ENCODE assay signal across 22 cellular contexts in genomic region chr12:85559127-85559526, GRCh38.
"Had no signal": no experiment of that assay in that cellular context is flagged by ENCODE, and none has a peak within 500 bp of the region (broad histone marks: within the 10 kb centered on the region; RNA-seq: fewer than 3 reads in every experiment).

No MANE protein-coding gene starts in this region.

- H3K27me3 ChIP-seq: gastrocnemius medialis, heart right ventricle, right lobe of liver, spleen, testis, tibial nerve, upper lobe of right lung, vagina had no signal

- H3K9me3 ChIP-seq: gastrocnemius medialis, heart right ventricle, psoas muscle, right lobe of liver, spleen, testis, tibial nerve, upper lobe of right lung, vagina had no signal

- H3K36me3 ChIP-seq: gastrocnemius medialis, heart right ventricle, right lobe of liver, spleen, tibial nerve, upper lobe of right lung, vagina had no signal

- H3K9me3 Mint-ChIP-seq: naive B cell; nephron; stimulated activated memory B cell treated with anti-CD40 and anti-IgM and Interleukin-4, amounts not matched to agents 10 μg/mL and 1 μg/mL and 100 μg/mL, for 72 hours; stimulated activated naive CD8-positive, alpha-beta T cell treated with anti-CD3 and anti-CD28 coated beads, Interleukin-15, Interleukin-2, amounts not matched to agents 100 ng/mL and 50 ng/mL, for 24 hours had no signal

- H3K4me3 ChIP-seq: dorsolateral prefrontal cortex, gastrocnemius medialis, heart right ventricle, psoas muscle, right lobe of liver, spleen, testis, tibial nerve, upper lobe of right lung, vagina had no signal

- DNase-seq: dorsolateral prefrontal cortex; effector CD8-positive, alpha-beta T cell; gastrocnemius medialis; heart right ventricle; hypothalamus; kidney glomerular epithelial cell; mesendoderm; naive B cell; psoas muscle; retina; right lobe of liver; spleen; stimulated activated CD4-positive, alpha-beta T cell treated with anti-CD3 and anti-CD28 coated beads, Interleukin-15, amount 100 ng/mL, for 24 hours; stimulated activated CD4-positive, alpha-beta T cell treated with anti-CD3 and anti-CD28 coated beads, Interleukin-1b, Interleukin-23, amount 100 ng/mL, for 48 hours; stimulated activated CD4-positive, alpha-beta T cell treated with anti-CD3 and anti-CD28 coated beads, Interleukin-4, amount 100 ng/mL, for 24 hours; testis; upper lobe of right lung had no signal

- ATAC-seq: gastrocnemius medialis; heart right ventricle; psoas muscle; stimulated activated memory B cell treated with anti-CD40 and anti-IgM and Interleukin-4, amounts not matched to agents 10 μg/mL and 1 μg/mL and 100 μg/mL, for 72 hours; upper lobe of right lung had no signal

- H3K27ac Mint-ChIP-seq: naive B cell; nephron; stimulated activated memory B cell treated with anti-CD40 and anti-IgM and Interleukin-4, amounts not matched to agents 10 μg/mL and 1 μg/mL and 100 μg/mL, for 72 hours; stimulated activated naive CD8-positive, alpha-beta T cell treated with anti-CD3 and anti-CD28 coated beads, Interleukin-15, Interleukin-2, amounts not matched to agents 100 ng/mL and 50 ng/mL, for 24 hours had no signal

- H3K4me3 Mint-ChIP-seq: naive B cell; nephron; stimulated activated memory B cell treated with anti-CD40 and anti-IgM and Interleukin-4, amounts not matched to agents 10 μg/mL and 1 μg/mL and 100 μg/mL, for 72 hours; stimulated activated naive CD8-positive, alpha-beta T cell treated with anti-CD3 and anti-CD28 coated beads, Interleukin-15, Interleukin-2, amounts not matched to agents 100 ng/mL and 50 ng/mL, for 24 hours had no signal

- H3K4me1 ChIP-seq: gastrocnemius medialis, heart right ventricle, psoas muscle, right lobe of liver, spleen, testis, tibial nerve, upper lobe of right lung, vagina had no signal

- H3K27ac ChIP-seq: dorsolateral prefrontal cortex, gastrocnemius medialis, heart right ventricle, psoas muscle, right lobe of liver, spleen, testis, tibial nerve, upper lobe of right lung, vagina had no signal

- H3K4me1 Mint-ChIP-seq: naive B cell; nephron; stimulated activated memory B cell treated with anti-CD40 and anti-IgM and Interleukin-4, amounts not matched to agents 10 μg/mL and 1 μg/mL and 100 μg/mL, for 72 hours had no signal

- H3K36me3 Mint-ChIP-seq: naive B cell; stimulated activated memory B cell treated with anti-CD40 and anti-IgM and Interleukin-4, amounts not matched to agents 10 μg/mL and 1 μg/mL and 100 μg/mL, for 72 hours had no signal

- H3K27me3 Mint-ChIP-seq: naive B cell; stimulated activated memory B cell treated with anti-CD40 and anti-IgM and Interleukin-4, amounts not matched to agents 10 μg/mL and 1 μg/mL and 100 μg/mL, for 72 hours; stimulated activated naive CD8-positive, alpha-beta T cell treated with anti-CD3 and anti-CD28 coated beads, Interleukin-15, Interleukin-2, amounts not matched to agents 100 ng/mL and 50 ng/mL, for 24 hours had no signal
